In the genomic region with DNA sequence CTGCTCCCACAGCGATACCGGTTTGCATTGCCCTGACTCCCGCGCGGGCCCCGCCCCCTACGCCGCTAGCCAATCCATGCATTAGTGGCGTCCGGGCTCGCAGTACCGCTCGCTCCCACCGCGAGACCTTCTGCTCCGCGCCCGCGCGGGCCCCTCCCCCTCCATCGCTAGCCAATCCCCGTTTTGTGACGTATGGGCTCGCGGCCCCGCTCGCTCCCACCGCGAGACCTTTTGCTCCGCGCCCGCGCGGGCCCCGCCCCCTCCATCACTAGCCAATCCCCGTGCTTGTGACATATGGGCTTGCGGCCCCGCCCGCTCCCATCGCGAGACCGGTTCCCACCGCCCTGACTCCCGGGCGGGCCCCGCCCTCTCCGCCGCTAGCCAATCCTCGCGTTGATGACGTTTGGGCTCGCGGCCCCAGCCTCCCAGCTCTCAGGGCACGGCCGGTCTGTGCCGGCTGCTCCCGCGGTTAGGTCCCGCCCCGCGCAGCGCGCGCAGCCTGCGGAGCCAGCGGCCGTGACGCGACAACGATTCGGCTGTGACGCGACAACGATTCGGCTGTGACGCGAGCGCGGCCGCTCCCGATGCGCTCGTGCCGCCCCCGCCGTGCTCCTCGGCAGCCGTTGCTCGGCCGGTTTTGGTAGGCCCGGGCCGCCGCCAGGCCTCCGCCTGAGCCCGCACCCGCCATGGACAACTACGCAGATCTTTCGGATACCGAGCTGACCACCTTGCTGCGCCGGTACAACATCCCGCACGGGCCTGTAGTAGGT, we compare ENCODE assay signal across 8 cellular contexts. TPM values are rescaled to one million over a fixed set of nuclear protein-coding genes. Genes with fewer than 3 reads are reported as not detected.
DNase-seq lines count a peak whose midpoint lies in the region; ATAC-seq and TF ChIP-seq lines count a peak whose summit lies in the region.

A gene (plus strand): TSS at position 497 of the 770 bp plus-strand sequence. CDS start 190 bp downstream, at position 687.

- peak within 1 kb of the TSS; percentile 89 for H3K4me3 Mint-ChIP-seq in activated naive CD8-positive, alpha-beta T cell treated with anti-CD3 and anti-CD28 coated beads for 36 hours
- H3K4me3 Mint-ChIP-seq in osteocyte (ENCODE audit: unreplicated experiment), result peak within 1 kb of the TSS; percentile 78

- no peaks in the 10 kb centered on the region for H3K27me3 Mint-ChIP-seq in activated naive CD8-positive, alpha-beta T cell treated with anti-CD3 and anti-CD28 coated beads for 36 hours
- no peaks in the 10 kb centered on the region for H3K27me3 Mint-ChIP-seq in osteocyte (ENCODE audit: unreplicated experiment)

- H3K27ac ChIP-seq in thymus (ENCODE audit: low read depth), result peak within 1 kb of the TSS; percentile 95

- peaks cover 8% of the 10 kb centered on the region for H3K4me1 ChIP-seq in thymus (ENCODE audit: control insufficient read depth, insufficient read depth, low read length)

- ATAC-seq in HG02610 (IDR thresholded peaks at IDR 0.05; ENCODE audit: unreplicated experiment), result peak; percentile 89

- H3K9me3 ChIP-seq in thymus (ENCODE audit: control insufficient read depth), result no peaks in the 10 kb centered on the region

- DNase-seq in NCI-H1105 (lab: John Stamatoyannopoulos, UW) (peak; percentile 100), SKM-1 treated with dmso at 0.1 percent for 144 hours (lab: John Stamatoyannopoulos, UW; ENCODE audit: unreplicated experiment) (peak; percentile 97), glomerular visceral epithelial cell (ENCODE audit: extremely low spot score) (peak; percentile 98), osteocyte (ENCODE audit: extremely low spot score, unreplicated experiment) (peak; percentile 99)
- DNase-seq in activated naive CD8-positive, alpha-beta T cell treated with anti-CD3 and anti-CD28 coated beads for 36 hours, result peak; percentile 97

- peaks cover 3% of the 10 kb centered on the region for H3K36me3 ChIP-seq in thymus (ENCODE audit: control insufficient read depth, insufficient read depth)

- H3K27me3 ChIP-seq in thymus (ENCODE audit: control insufficient read depth, insufficient read depth), result peaks cover 8% of the 10 kb centered on the region

- peaks cover 14% of the 10 kb centered on the region for H3K36me3 Mint-ChIP-seq in activated naive CD8-positive, alpha-beta T cell treated with anti-CD3 and anti-CD28 coated beads for 36 hours
- no peaks in the 10 kb centered on the region for H3K36me3 Mint-ChIP-seq in osteocyte (ENCODE audit: unreplicated experiment)

- H3K4me1 Mint-ChIP-seq in activated naive CD8-positive, alpha-beta T cell treated with anti-CD3 and anti-CD28 coated beads for 36 hours, result peaks cover 14% of the 10 kb centered on the region
- H3K4me1 Mint-ChIP-seq in osteocyte (ENCODE audit: unreplicated experiment), result peaks cover 13% of the 10 kb centered on the region

- H3K27ac Mint-ChIP-seq in activated naive CD8-positive, alpha-beta T cell treated with anti-CD3 and anti-CD28 coated beads for 36 hours, result peak within 1 kb of the TSS; percentile 90
- H3K27ac Mint-ChIP-seq in osteocyte (ENCODE audit: unreplicated experiment), result peak within 1 kb of the TSS; percentile 91

- H3K9me3 Mint-ChIP-seq in activated naive CD8-positive, alpha-beta T cell treated with anti-CD3 and anti-CD28 coated beads for 36 hours, result no peaks in the 10 kb centered on the region
- no peaks in the 10 kb centered on the region for H3K9me3 Mint-ChIP-seq in osteocyte (ENCODE audit: unreplicated experiment)

- peak within 1 kb of the TSS; percentile 70 for H3K4me3 ChIP-seq in GM08714 (ENCODE audit: low read length)
- peak within 1 kb of the TSS; percentile 70 for H3K4me3 ChIP-seq in thymus (ENCODE audit: low read length)

- under 1% methylated on average over 99 of the region's 103 CpGs for WGBS in thymus

- no peak for TF ChIP-seq CTCF in osteocyte (IDR thresholded peaks at IDR 0.05)

RNA-seq across cellular contexts. Expression of the gene that starts here (rescaled TPM):
- 100 to 1,000 TPM; 110 to 112 TPM for total RNA-seq in activated naive CD8-positive, alpha-beta T cell treated with anti-CD3 and anti-CD28 coated beads for 36 hours
- 68.9 and 73.1 TPM in 2 replicates for total RNA-seq in osteocyte
- 110 TPM for polyA plus RNA-seq in thymus

Comparison
In these comparisons a context has a peak if more than half of its experiments do, and no peak if none do; other contexts are left out.
1. Peak in every context shown above with its lines: DNase-seq, ATAC-seq, H3K4me3 ChIP-seq and H3K27ac ChIP-seq.